In genomic region chr12:18394742-18395141, GRCh38 we compare ENCODE assay signal across 38 cellular contexts.
"Had no signal": no experiment of that assay in that cellular context is flagged by ENCODE, and none has a peak within 500 bp of the region (broad histone marks: within the 10 kb centered on the region; RNA-seq: fewer than 3 reads in every experiment).

No MANE protein-coding gene starts in this region.

- H3K36me3 Mint-ChIP-seq: activated CD8-positive, alpha-beta memory T cell treated with anti-CD3 and anti-CD28 coated beads, Interleukin-2, amount 10 ng/mL, durations not matched to agents 7 days and 5 days; activated naive CD4-positive, alpha-beta T cell treated with anti-CD3 and anti-CD28 coated beads, Interleukin-2, amount 50 U/mL, for 72 hours; activated naive CD8-positive, alpha-beta T cell treated with anti-CD3 and anti-CD28 coated beads for 36 hours; WTC11 had no signal

- H3K4me3 ChIP-seq: adrenal gland, body of pancreas, breast epithelium had no signal

- H3K27me3 Mint-ChIP-seq: activated CD4-positive, alpha-beta memory T cell treated with anti-CD3 and anti-CD28 coated beads, Interleukin-2, amount 10 ng/mL, durations not matched to agents 7 days and 5 days; activated CD4-positive, alpha-beta T cell treated with anti-CD3 and anti-CD28 coated beads for 36 hours; activated CD4-positive, alpha-beta T cell treated with anti-CD3 and anti-CD28 coated beads, Interleukin-2, amount 10 ng/mL, durations not matched to agents 7 days and 5 days; activated CD8-positive, alpha-beta memory T cell treated with anti-CD3 and anti-CD28 coated beads, Interleukin-2, amount 10 ng/mL, durations not matched to agents 7 days and 5 days; activated naive CD8-positive, alpha-beta T cell treated with anti-CD3 and anti-CD28 coated beads for 36 hours; activated T-helper 17 cell treated with anti-CD3 and anti-CD28 coated beads, Interleukin-2, amount 50 U/mL, for 72 hours had no signal

- H3K27ac ChIP-seq: adrenal gland, body of pancreas, brain microvascular endothelial cell, breast epithelium, WERI-Rb-1 had no signal

- H3K9me3 Mint-ChIP-seq: activated CD4-positive, alpha-beta memory T cell treated with anti-CD3 and anti-CD28 coated beads, Interleukin-2, amount 10 ng/mL, durations not matched to agents 7 days and 5 days; activated CD4-positive, alpha-beta T cell treated with anti-CD3 and anti-CD28 coated beads, Interleukin-2, amount 10 ng/mL, durations not matched to agents 7 days and 5 days; activated T-helper 1 cell treated with anti-CD3 and anti-CD28 coated beads, Interleukin-12 subunit alpha, Interleukin-12 subunit beta, Interleukin-2, Interleukin-4 antibody, amounts not matched to agents 30 ng/mL and 10 ng/mL and 1 ng/mL, durations not matched to agents 14 hours and 24 hours and 36 hours; T-helper 1 cell treated with Interleukin-12 subunit alpha and Interleukin-12 subunit beta and Interleukin-4 antibody, amounts not matched to agents 30 μg/mL and 1 μg/mL, for 36 hours; WTC11 had no signal

- H3K4me1 ChIP-seq: adrenal gland, body of pancreas, breast epithelium had no signal

- H3K36me3 ChIP-seq: adrenal gland, brain microvascular endothelial cell, breast epithelium, WERI-Rb-1 had no signal

- H3K27ac Mint-ChIP-seq: activated CD4-positive, alpha-beta memory T cell treated with anti-CD3 and anti-CD28 coated beads, Interleukin-2, amount 10 ng/mL, durations not matched to agents 7 days and 5 days; activated CD4-positive, alpha-beta T cell treated with anti-CD3 and anti-CD28 coated beads for 36 hours; activated CD4-positive, alpha-beta T cell treated with anti-CD3 and anti-CD28 coated beads, Interleukin-2, amount 10 ng/mL, durations not matched to agents 7 days and 5 days; activated CD8-positive, alpha-beta memory T cell treated with anti-CD3 and anti-CD28 coated beads, Interleukin-2, amount 10 ng/mL, durations not matched to agents 7 days and 5 days; activated CD8-positive, alpha-beta T cell treated with anti-CD3 and anti-CD28 coated beads, Interleukin-2, amount 10 ng/mL, durations not matched to agents 7 days and 5 days; activated naive CD4-positive, alpha-beta T cell treated with anti-CD3 and anti-CD28 coated beads for 36 hours; activated naive CD4-positive, alpha-beta T cell treated with anti-CD3 and anti-CD28 coated beads, Interleukin-2, amount 50 U/mL, for 72 hours; activated naive CD8-positive, alpha-beta T cell treated with anti-CD3 and anti-CD28 coated beads for 36 hours; activated T-cell treated with anti-CD3 and anti-CD28 coated beads, Interleukin-2, amount 50 U/mL, for 72 hours; activated T-helper 1 cell treated with anti-CD3 and anti-CD28 coated beads, Interleukin-12 subunit alpha, Interleukin-12 subunit beta, Interleukin-2, Interleukin-4 antibody, amounts not matched to agents 30 ng/mL and 10 ng/mL and 1 ng/mL, durations not matched to agents 14 hours and 24 hours and 36 hours; activated T-helper 17 cell treated with anti-CD3 and anti-CD28 coated beads, Interleukin-2, amount 50 U/mL, for 72 hours; T-helper 1 cell treated with Interleukin-12 subunit alpha and Interleukin-12 subunit beta and Interleukin-4 antibody, amounts not matched to agents 30 μg/mL and 1 μg/mL, for 36 hours; T-helper 2 cell treated with Interferon-gamma antibody and Interleukin-4, amounts not matched to agents 5 μg/mL and 100 μg/mL, for 36 hours; WTC11 had no signal

- DNase-seq: activated CD4-positive, alpha-beta memory T cell treated with anti-CD3 and anti-CD28 coated beads, Interleukin-2, amount 10 ng/mL, durations not matched to agents 7 days and 5 days; activated CD4-positive, alpha-beta T cell treated with anti-CD3 and anti-CD28 coated beads for 1 hour; activated CD4-positive, alpha-beta T cell treated with anti-CD3 and anti-CD28 coated beads for 36 hours; activated CD4-positive, alpha-beta T cell treated with anti-CD3 and anti-CD28 coated beads for 48 hours; activated CD4-positive, alpha-beta T cell treated with anti-CD3 and anti-CD28 coated beads, Interleukin-2, amount 10 ng/mL, durations not matched to agents 7 days and 5 days; activated CD4-positive, alpha-beta T cell treated with anti-CD3 and anti-CD28 coated beads, Interleukin-2, amount 50 U/mL, for 48 hours; activated CD4-positive, CD25-positive, alpha-beta regulatory T cell; activated CD8-positive, alpha-beta memory T cell treated with anti-CD3 and anti-CD28 coated beads for 24 hours; activated CD8-positive, alpha-beta memory T cell treated with anti-CD3 and anti-CD28 coated beads, Interleukin-2, amount 10 ng/mL, durations not matched to agents 7 days and 5 days; activated CD8-positive, alpha-beta T cell treated with anti-CD3 and anti-CD28 coated beads, Interleukin-2, amount 10 ng/mL, durations not matched to agents 7 days and 5 days; activated effector memory CD4-positive, alpha-beta T cell treated with anti-CD3 and anti-CD28 coated beads, Interleukin-2, amount 50 U/mL, for 16 hours; activated gamma-delta T cell treated with Interleukin-2 at 50 U/mL for 16 hours; activated naive CD4-positive, alpha-beta T cell; activated naive CD4-positive, alpha-beta T cell treated with anti-CD3 and anti-CD28 coated beads for 36 hours; activated naive CD4-positive, alpha-beta T cell treated with anti-CD3 and anti-CD28 coated beads, Interleukin-2, amount 50 U/mL, for 16 hours; activated naive CD8-positive, alpha-beta T cell treated with anti-CD3 and anti-CD28 coated beads for 36 hours; activated T-cell treated with anti-CD3 and anti-CD28 coated beads for 4 hours; activated T-cell treated with anti-CD3 and anti-CD28 coated beads, Interleukin-2, amount 50 U/mL, for 1 hour; activated T-cell treated with anti-CD3 and anti-CD28 coated beads, Interleukin-2, amount 50 U/mL, for 4 hours; activated T-cell treated with anti-CD3 and anti-CD28 coated beads, Interleukin-2, amount 50 U/mL, for 72 hours; adrenal gland; amniotic stem cell; aorta; body of pancreas; brain microvascular endothelial cell; central memory CD4-positive, alpha-beta T cell; T-helper 1 cell; T-helper 2 cell; T-helper 9 cell; WERI-Rb-1 had no signal

- H3K9me3 ChIP-seq: adrenal gland, body of pancreas, breast epithelium had no signal

- H3K27me3 ChIP-seq: adrenal gland, body of pancreas, brain microvascular endothelial cell, breast epithelium had no signal

- H3K4me1 Mint-ChIP-seq: activated CD4-positive, alpha-beta memory T cell treated with anti-CD3 and anti-CD28 coated beads, Interleukin-2, amount 10 ng/mL, durations not matched to agents 7 days and 5 days; activated CD4-positive, alpha-beta T cell treated with anti-CD3 and anti-CD28 coated beads for 36 hours; activated CD4-positive, alpha-beta T cell treated with anti-CD3 and anti-CD28 coated beads, Interleukin-2, amount 10 ng/mL, durations not matched to agents 7 days and 5 days; activated CD8-positive, alpha-beta memory T cell treated with anti-CD3 and anti-CD28 coated beads, Interleukin-2, amount 10 ng/mL, durations not matched to agents 7 days and 5 days; activated naive CD8-positive, alpha-beta T cell treated with anti-CD3 and anti-CD28 coated beads for 36 hours; activated T-helper 17 cell treated with anti-CD3 and anti-CD28 coated beads, Interleukin-2, amount 50 U/mL, for 72 hours; WTC11 had no signal

- ATAC-seq: activated CD4-positive, alpha-beta T cell treated with anti-CD3 and anti-CD28 coated beads for 36 hours; activated CD4-positive, CD25-positive, alpha-beta regulatory T cell treated with anti-CD3 and anti-CD28 coated beads, Interleukin-2, amount 50 U/mL, for 24 hours; activated CD8-positive, alpha-beta memory T cell treated with anti-CD3 and anti-CD28 coated beads, Interleukin-2, amount 10 ng/mL, durations not matched to agents 7 days and 5 days; activated CD8-positive, alpha-beta T cell treated with anti-CD3 and anti-CD28 coated beads, Interleukin-2, amount 10 ng/mL, durations not matched to agents 7 days and 5 days; activated naive CD4-positive, alpha-beta T cell treated with anti-CD3 and anti-CD28 coated beads, Interleukin-2, amount 50 U/mL, for 72 hours; activated T-cell treated with anti-CD3 and anti-CD28 coated beads, Interleukin-2, amount 50 U/mL, for 4 hours; activated T-cell treated with anti-CD3 and anti-CD28 coated beads, Interleukin-2, amount 50 U/mL, for 72 hours; activated T-helper 17 cell treated with anti-CD3 and anti-CD28 coated beads, Interleukin-2, amount 50 U/mL, for 72 hours; body of pancreas; WTC11 had no signal

- H3K4me3 Mint-ChIP-seq: activated CD4-positive, alpha-beta memory T cell treated with anti-CD3 and anti-CD28 coated beads, Interleukin-2, amount 10 ng/mL, durations not matched to agents 7 days and 5 days; activated CD4-positive, alpha-beta T cell treated with anti-CD3 and anti-CD28 coated beads for 36 hours; activated CD4-positive, alpha-beta T cell treated with anti-CD3 and anti-CD28 coated beads, Interleukin-2, amount 10 ng/mL, durations not matched to agents 7 days and 5 days; activated CD8-positive, alpha-beta memory T cell treated with anti-CD3 and anti-CD28 coated beads, Interleukin-2, amount 10 ng/mL, durations not matched to agents 7 days and 5 days; activated CD8-positive, alpha-beta T cell treated with anti-CD3 and anti-CD28 coated beads, Interleukin-2, amount 10 ng/mL, durations not matched to agents 7 days and 5 days; activated naive CD4-positive, alpha-beta T cell treated with anti-CD3 and anti-CD28 coated beads for 36 hours; activated naive CD8-positive, alpha-beta T cell treated with anti-CD3 and anti-CD28 coated beads for 36 hours; activated T-cell treated with anti-CD3 and anti-CD28 coated beads, Interleukin-2, amount 50 U/mL, for 4 hours; activated T-cell treated with anti-CD3 and anti-CD28 coated beads, Interleukin-2, amount 50 U/mL, for 72 hours; activated T-helper 1 cell treated with anti-CD3 and anti-CD28 coated beads, Interleukin-12 subunit alpha, Interleukin-12 subunit beta, Interleukin-2, Interleukin-4 antibody, amounts not matched to agents 30 ng/mL and 10 ng/mL and 1 ng/mL, durations not matched to agents 14 hours and 24 hours and 36 hours; activated T-helper 17 cell treated with anti-CD3 and anti-CD28 coated beads, Interleukin-2, amount 50 U/mL, for 72 hours; T-helper 1 cell treated with Interleukin-12 subunit alpha and Interleukin-12 subunit beta and Interleukin-4 antibody, amounts not matched to agents 30 μg/mL and 1 μg/mL, for 36 hours; T-helper 2 cell treated with Interferon-gamma antibody and Interleukin-4, amounts not matched to agents 5 μg/mL and 100 μg/mL, for 36 hours; WTC11 had no signal
